ENCODE assay signal across 8 cellular contexts in the genomic region with DNA sequence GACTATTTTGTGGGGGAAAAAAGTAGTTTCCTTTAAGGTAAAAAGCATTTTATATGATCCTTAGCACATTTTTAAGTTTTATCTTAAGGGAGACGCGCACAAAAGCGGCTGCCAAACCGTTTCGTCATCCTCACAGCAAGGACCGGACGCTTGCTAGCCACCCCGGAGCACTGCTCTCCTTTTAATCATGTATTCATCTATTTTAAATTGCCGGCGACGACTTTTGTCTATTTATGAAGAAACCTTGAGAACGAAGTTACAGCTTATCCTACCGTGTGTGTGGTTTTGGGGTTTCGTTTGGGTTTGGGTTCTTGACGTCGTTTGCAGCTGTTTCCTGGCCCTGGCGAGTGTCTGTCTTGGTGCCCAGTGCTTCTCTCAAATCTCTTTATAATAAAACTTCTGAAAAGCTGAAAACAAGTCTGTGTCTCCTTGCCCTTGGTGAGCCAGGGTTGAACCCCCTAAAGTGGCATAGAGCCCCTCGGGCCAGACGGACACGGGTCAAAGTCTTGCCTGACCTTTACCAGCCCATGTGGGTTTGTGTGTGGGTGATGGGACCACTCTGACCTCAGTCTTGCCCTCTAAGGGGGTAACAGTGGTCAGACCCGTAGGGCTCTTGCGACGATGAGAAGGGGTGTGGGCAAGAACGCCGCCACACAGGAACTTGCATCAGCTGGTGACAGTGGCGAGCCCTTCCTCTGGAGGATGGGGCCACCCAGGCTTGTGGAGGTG.
DNase-seq lines count a peak whose midpoint lies in the region; ATAC-seq and TF ChIP-seq lines count a peak whose summit lies in the region.

No MANE protein-coding gene starts in this region.

- H3K27ac Mint-ChIP-seq in T-helper 2 cell treated with Interferon-gamma antibody and Interleukin-4, amounts not matched to agents 5 μg/mL and 100 μg/mL, for 36 hours = peak overlapping the region; percentile 92
- peak overlapping the region; percentile 97 for H3K27ac Mint-ChIP-seq in stimulated activated naive B cell treated with anti-CD40 and anti-IgM and Interleukin-4, amounts not matched to agents 10 μg/mL and 1 μg/mL and 100 μg/mL, for 72 hours

- no peaks in the 10 kb centered on the region for H3K27me3 ChIP-seq in mammary epithelial cell (ENCODE audit: insufficient read depth, low read length)
- H3K27me3 ChIP-seq in MG63 = no peaks in the 10 kb centered on the region

- dilution Hi-C loops in mammary epithelial cell (cut with HindIII; ENCODE audit: low sequenced_read_pairs) = no loop called here

- in situ Hi-C loops in mammary epithelial cell (cut with MboI; ENCODE audit: low sequenced_read_pairs in 2 of 2) = no loop called here

- H3K4me2 ChIP-seq in mammary epithelial cell (ENCODE audit: insufficient read depth, low read depth, low read length) = no peak overlapping the region

- 82% methylated on average over 20 of the region's 26 CpGs for WGBS in mammary epithelial cell (ENCODE audit: low coverage, missing lambda C conversion rate)

- H3K4me3 ChIP-seq in mammary epithelial cell (replicated peaks in 1 of 3; ENCODE audit: insufficient read depth in 1 of 3, low read depth in 2 of 3, low read length in 3 of 3) (no peak overlapping the region), MG63 (no peak overlapping the region)

- H4K20me1 ChIP-seq in mammary epithelial cell (ENCODE audit: insufficient read depth, low read length) = no peaks in the 10 kb centered on the region

- DNase-seq in AML-193 (lab: John Stamatoyannopoulos, UW) (peak; percentile 27 to 40), NCI-H1092 (lab: John Stamatoyannopoulos, UW) (no peak), mammary epithelial cell (no peak), MG63 (no peak)
- peak; percentile 65 for DNase-seq in T-helper 2 cell treated with Interferon-gamma antibody and Interleukin-4, amounts not matched to agents 5 μg/mL and 100 μg/mL, for 36 hours (ENCODE audit: low spot score)
- peak; percentile 65 for DNase-seq in effector CD4-positive, alpha-beta T cell
- DNase-seq in stimulated activated naive B cell treated with anti-CD40 and anti-IgM and Interleukin-4, amounts not matched to agents 10 μg/mL and 1 μg/mL and 100 μg/mL, for 72 hours = peak; percentile 74

- peak; percentile 59 for ATAC-seq in HG02623 (IDR thresholded peaks at IDR 0.05; ENCODE audit: unreplicated experiment)
- ATAC-seq in stimulated activated naive B cell treated with anti-CD40 and anti-IgM and Interleukin-4, amounts not matched to agents 10 μg/mL and 1 μg/mL and 100 μg/mL, for 72 hours (replicated peaks) = peak; percentile 82 to 83

- H3K9me3 Mint-ChIP-seq in T-helper 2 cell treated with Interferon-gamma antibody and Interleukin-4, amounts not matched to agents 5 μg/mL and 100 μg/mL, for 36 hours = no peaks in the 10 kb centered on the region
- no peaks in the 10 kb centered on the region for H3K9me3 Mint-ChIP-seq in stimulated activated naive B cell treated with anti-CD40 and anti-IgM and Interleukin-4, amounts not matched to agents 10 μg/mL and 1 μg/mL and 100 μg/mL, for 72 hours

- H3K4me1 ChIP-seq in mammary epithelial cell (ENCODE audit: insufficient read depth, low read length) = no peaks in the 10 kb centered on the region

- CTCF ChIA-PET in mammary epithelial cell (lab: Charles Lee; ENCODE audit: low non-redundant PET) = interaction anchor here (0.6 kb wide), 1 partner anchor 134 kb away, joined by 3 read pairs; no protein-coding TSS in a partner anchor

- H3K27ac ChIP-seq in mammary epithelial cell (ENCODE audit: insufficient read depth, low read depth, low read length) = no peak overlapping the region

- no peaks in the 10 kb centered on the region for H3K79me2 ChIP-seq in mammary epithelial cell (ENCODE audit: insufficient read depth, low read length)

- H3K9me3 ChIP-seq in mammary epithelial cell (replicated peaks; ENCODE audit: insufficient read depth, low read length) (no peaks in the 10 kb centered on the region), MG63 (no peaks in the 10 kb centered on the region)

- H3K36me3 Mint-ChIP-seq in T-helper 2 cell treated with Interferon-gamma antibody and Interleukin-4, amounts not matched to agents 5 μg/mL and 100 μg/mL, for 36 hours (ENCODE audit: low read depth) = peaks cover 3% of the 10 kb centered on the region
- peaks cover 0 to 3% of the 10 kb centered on the region in 2 donors for H3K36me3 Mint-ChIP-seq in stimulated activated naive B cell treated with anti-CD40 and anti-IgM and Interleukin-4, amounts not matched to agents 10 μg/mL and 1 μg/mL and 100 μg/mL, for 72 hours

- no TSS peak for BruUV-seq in mammary epithelial cell (replicated peaks; lab: Mats Ljungman, UMichigan)

- no peak overlapping the region for H3K9ac ChIP-seq in mammary epithelial cell (ENCODE audit: insufficient read depth, low read length)

- peaks cover 55% of the 10 kb centered on the region for H3K4me1 Mint-ChIP-seq in T-helper 2 cell treated with Interferon-gamma antibody and Interleukin-4, amounts not matched to agents 5 μg/mL and 100 μg/mL, for 36 hours (ENCODE audit: low read depth)
- H3K4me1 Mint-ChIP-seq in stimulated activated naive B cell treated with anti-CD40 and anti-IgM and Interleukin-4, amounts not matched to agents 10 μg/mL and 1 μg/mL and 100 μg/mL, for 72 hours = peaks cover 23 to 47% of the 10 kb centered on the region in 2 donors

- intact Hi-C loops in mammary epithelial cell (cut with micrococcal nuclease) = no loop called here

- peak overlapping the region; percentile 82 for H3K4me3 Mint-ChIP-seq in T-helper 2 cell treated with Interferon-gamma antibody and Interleukin-4, amounts not matched to agents 5 μg/mL and 100 μg/mL, for 36 hours
- H3K4me3 Mint-ChIP-seq in stimulated activated naive B cell treated with anti-CD40 and anti-IgM and Interleukin-4, amounts not matched to agents 10 μg/mL and 1 μg/mL and 100 μg/mL, for 72 hours = peak overlapping the region; percentile 74 to 88

- no peak for TF ChIP-seq CTCF in mammary epithelial cell (conservative IDR thresholded peaks at IDR 0.05 in 1 of 2, IDR thresholded peaks at IDR 0.05 in 1 of 2; ENCODE audit: extremely low read depth in 1 of 2, insufficient read depth in 1 of 2, low read depth in 1 of 2, low read length in 2 of 2)

- no peaks in the 10 kb centered on the region for H3K36me3 ChIP-seq in mammary epithelial cell (ENCODE audit: insufficient read depth, low read length)
- no peaks in the 10 kb centered on the region for H3K36me3 ChIP-seq in MG63

- peaks cover 4% of the 10 kb centered on the region for H3K27me3 Mint-ChIP-seq in T-helper 2 cell treated with Interferon-gamma antibody and Interleukin-4, amounts not matched to agents 5 μg/mL and 100 μg/mL, for 36 hours (ENCODE audit: low read depth)
- peaks cover 27 to 34% of the 10 kb centered on the region in 2 donors for H3K27me3 Mint-ChIP-seq in stimulated activated naive B cell treated with anti-CD40 and anti-IgM and Interleukin-4, amounts not matched to agents 10 μg/mL and 1 μg/mL and 100 μg/mL, for 72 hours

- H2AFZ ChIP-seq in mammary epithelial cell (ENCODE audit: low read depth, low read length) = no peak overlapping the region

Comparison
In these comparisons a context has a peak if more than half of its experiments do, and no peak if none do; other contexts are left out.
1. DNase-seq: peak in AML-193 (2 of 2), T-helper 2 cell treated with Interferon-gamma antibody and Interleukin-4, amounts not matched to agents 5 μg/mL and 100 μg/mL, for 36 hours (single experiment), effector CD4-positive, alpha-beta T cell (single experiment) and stimulated activated naive B cell treated with anti-CD40 and anti-IgM and Interleukin-4, amounts not matched to agents 10 μg/mL and 1 μg/mL and 100 μg/mL, for 72 hours (single experiment); none in NCI-H1092 (single experiment), mammary epithelial cell (single experiment) and MG63 (single experiment).